ENCODE assay signal across 8 cellular contexts in the genomic region with DNA sequence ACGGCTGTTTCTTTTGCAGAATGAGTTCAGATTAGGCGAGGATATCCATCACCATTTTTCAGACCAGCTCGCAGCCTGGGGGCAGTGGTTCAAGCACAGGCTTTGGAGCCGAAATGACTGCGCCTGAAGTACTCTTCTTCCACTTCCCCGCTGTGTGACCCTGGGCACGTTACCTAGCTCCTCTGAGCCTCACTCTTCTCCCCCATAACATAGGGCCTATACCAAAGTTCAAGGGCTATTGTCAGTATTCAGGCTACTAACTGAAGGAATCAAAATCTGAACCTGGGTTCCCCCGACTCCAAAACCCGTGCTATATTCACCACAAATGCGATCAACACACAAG. TPM values are rescaled to one million over a fixed set of nuclear protein-coding genes. Genes with fewer than 3 reads are reported as not detected.
DNase-seq lines count a peak whose midpoint lies in the region; ATAC-seq lines count a peak whose summit lies in the region.

No MANE protein-coding gene starts in this region.

- H3K9me3 ChIP-seq in HUES64 (ENCODE audit: insufficient read depth, low read depth, low read length) (no peaks in the 10 kb centered on the region), muscle layer of duodenum (ENCODE audit: control insufficient read depth in 1 of 2, low read length in 2 of 2) (no peaks in the 10 kb centered on the region)

- H3K4me3 ChIP-seq in HUES64 (ENCODE audit: low read length) (peak overlapping the region; percentile 99), muscle layer of duodenum (ENCODE audit: low read depth in 1 of 2, low read length in 2 of 2) (peak overlapping the region; percentile 99 to 100)

- H3K27me3 ChIP-seq in HUES64 (ENCODE audit: insufficient read depth, low read length) = no peaks in the 10 kb centered on the region
- H3K27me3 ChIP-seq in muscle layer of duodenum (ENCODE audit: low read depth, low read length) = no peaks in the 10 kb centered on the region

- H3K27ac ChIP-seq in HUES64 (ENCODE audit: low read depth, low read length) = peak overlapping the region; percentile 85
- H3K27ac ChIP-seq in caudate nucleus (ENCODE audit: low read depth, low read length) = peak overlapping the region; percentile 31
- peak overlapping the region; percentile 83 for H3K27ac ChIP-seq in muscle layer of duodenum (ENCODE audit: low read length)

- peaks cover 9% of the 10 kb centered on the region; the same call in 1 of the 2 replicates for H3K4me1 ChIP-seq in HUES64 (ENCODE audit: insufficient read depth, low read length)
- peaks cover 6 to 39% of the 10 kb centered on the region in 2 donors for H3K4me1 ChIP-seq in muscle layer of duodenum (ENCODE audit: control insufficient read depth in 1 of 2, insufficient read depth in 2 of 2, low read length in 2 of 2)

- DNase-seq in caudate nucleus (lab: John Stamatoyannopoulos, UW) (no peak), sciatic nerve (ENCODE audit: low spot score) (no peak)

- 6% methylated on average over 10 of the region's 10 CpGs for WGBS in HUES64

- peaks cover 30% of the 10 kb centered on the region for H3K36me3 ChIP-seq in HUES64 (ENCODE audit: insufficient read depth, low read length)
- H3K36me3 ChIP-seq in muscle layer of duodenum (ENCODE audit: control insufficient read depth in 1 of 2, insufficient read depth in 2 of 2, low read length in 2 of 2) = peaks cover 30 to 35% of the 10 kb centered on the region in 2 donors

- peak overlapping the region; percentile 96 for H3K9ac ChIP-seq in HUES64 (ENCODE audit: low read depth, low read length)

- intact Hi-C loops in sciatic nerve (cut with DNase I) = loop anchor here (10.0 kb wide), 2 partner anchors 152 to 182 kb away; no protein-coding TSS in a partner anchor

- ATAC-seq in GM18498 (IDR thresholded peaks at IDR 0.05; ENCODE audit: unreplicated experiment) (peak; percentile 13), HG03025 (IDR thresholded peaks at IDR 0.05; ENCODE audit: low FRiP score, unreplicated experiment) (no peak), GM21576 (IDR thresholded peaks at IDR 0.05; ENCODE audit: unreplicated experiment) (no peak), sciatic nerve (no peak), HG02938 (IDR thresholded peaks at IDR 0.05; ENCODE audit: unreplicated experiment) (no peak)

RNA-seq across cellular contexts. Expression of a gene that starts 0.4 kb away (rescaled TPM):
- polyA plus RNA-seq in HUES64 (2013, experiment 1 of 2) = 80.1 TPM
- 71.4 TPM for polyA plus RNA-seq in HUES64 (2013, experiment 2 of 2)
- total RNA-seq in sciatic nerve = 30.7 TPM

RNA-seq across cellular contexts. Expression of a gene that starts 0.4 kb away (rescaled TPM):
- 9.1 TPM for polyA plus RNA-seq in HUES64 (2013, experiment 1 of 2)
- 9.3 TPM for polyA plus RNA-seq in HUES64 (2013, experiment 2 of 2)
- total RNA-seq in sciatic nerve = 27.0 TPM

Comparison
In these comparisons a context has a peak if more than half of its experiments do, and no peak if none do; other contexts are left out.
1. H3K27ac ChIP-seq: peak in every context shown above with its lines; median percentile 85 in HUES64; 83 in muscle layer of duodenum; 31 in caudate nucleus.